8 cellular contexts compared by ENCODE assay signal in genomic region chr12:121992059-121992879, GRCh38. TPM values are rescaled to one million over a fixed set of nuclear protein-coding genes. Genes with fewer than 3 reads are reported as not detected.
DNase-seq lines count a peak whose midpoint lies in the region; ATAC-seq and TF ChIP-seq lines count a peak whose summit lies in the region.

No MANE protein-coding gene starts in this region.

- peaks cover 8% of the 10 kb centered on the region for H3K4me1 Mint-ChIP-seq in Calu3 (ENCODE audit: low read depth, unreplicated experiment)

- peak; percentile 53; the same call in 1 of the 2 replicates for TF ChIP-seq POLR2A in IMR-90 (IDR thresholded peaks at IDR 0.05; ENCODE audit: low read depth, low read length)

- in situ Hi-C loops in IMR-90 (cut with MboI; ENCODE audit: low sequenced_read_pairs): no loop called here

- H2BK120ac ChIP-seq in IMR-90 (ENCODE audit: low read depth, low read length): peak overlapping the region; percentile 94

- peak overlapping the region; percentile 63 for H4K5ac ChIP-seq in IMR-90 (ENCODE audit: low read depth, low read length)

- peak overlapping the region; percentile 85 for H2AK5ac ChIP-seq in IMR-90 (ENCODE audit: low read depth, low read length)

- H3K9me3 Mint-ChIP-seq in Calu3 (ENCODE audit: low read depth, unreplicated experiment): no peaks in the 10 kb centered on the region

- peak overlapping the region; percentile 55 to 84 for H4K8ac ChIP-seq in IMR-90 (ENCODE audit: low read depth in 2 of 2, low read length in 2 of 2)

- BruUV-seq in Calu3 (replicated peaks; lab: Mats Ljungman, UMichigan) (no TSS peak), IMR-90 (replicated peaks; lab: Mats Ljungman, UMichigan) (no TSS peak)

- peaks cover 14% of the 10 kb centered on the region for H3K4me1 ChIP-seq in IMR-90 (ENCODE audit: control insufficient read depth, insufficient read depth, low read length)

- TF ChIP-seq RAD21 in IMR-90 (IDR thresholded peaks at IDR 0.05; ENCODE audit: low read length): peak; percentile 23; the same call in 1 of the 2 replicates

- POLR2A ChIA-PET in IMR-90 (lab: Charles Lee; ENCODE audit: unreplicated experiment): interaction anchor here (0.5 kb wide), 1 partner anchor 11 kb away, joined by 3 read pairs; no protein-coding TSS in a partner anchor

- peak overlapping the region; percentile 93 for H2BK20ac ChIP-seq in IMR-90 (ENCODE audit: low read depth, low read length)

- peak overlapping the region; percentile 88 for H4K91ac ChIP-seq in IMR-90 (ENCODE audit: insufficient read depth, low read depth, low read length)

- CTCF ChIA-PET in Calu3 (lab: Charles Lee) (interaction anchor here (0.5 to 1.2 kb wide), 8 partner anchors 8 to 197 kb away, joined by 3 to 5 read pairs (median 4); partner anchors contain the start of genes BCL7A and PSMD9), IMR-90 (lab: Yijun Ruan, JAX) (interaction anchor here (0.6 to 1.2 kb wide), 2 partner anchors 74 to 97 kb away, joined by 3 read pairs; partner anchors contain the start of gene CFAP251)

- H3K4ac ChIP-seq in IMR-90 (ENCODE audit: low read depth, low read length): peak overlapping the region; percentile 86

- H3K27me3 ChIP-seq in IMR-90 (ENCODE audit: control insufficient read depth, insufficient read depth, low read length): no peaks in the 10 kb centered on the region

- H3K9me3 ChIP-seq in IMR-90 (ENCODE audit: control insufficient read depth, insufficient read depth, low read length): no peaks in the 10 kb centered on the region

- peak overlapping the region; percentile 41; the same call in 1 of the 2 replicates for H3K9ac ChIP-seq in IMR-90 (ENCODE audit: low read depth, low read length)

- no peaks in the 10 kb centered on the region for H3K36me3 ChIP-seq in IMR-90 (ENCODE audit: control insufficient read depth, insufficient read depth, low read length)

- H3K18ac ChIP-seq in IMR-90 (ENCODE audit: low read depth, low read length): peak overlapping the region; percentile 88

- peak overlapping the region; percentile 29 for H3K4me2 ChIP-seq in IMR-90 (ENCODE audit: low read depth, low read length)

- 3% methylated on average over 7 of the region's 21 CpGs; no CpG with 5 or more reads in 1 of the 2 experiments for WGBS in IMR-90 (ENCODE audit: extremely low coverage in 2 of 2, insufficient read length in 1 of 2), 2 experiments

- H3K23ac ChIP-seq in IMR-90 (ENCODE audit: low read depth, low read length): peak overlapping the region; percentile 87

- peak overlapping the region; percentile 88 for H3K27ac ChIP-seq in IMR-90 (ENCODE audit: insufficient read depth, low read length)

- peak overlapping the region; percentile 76 for H3K14ac ChIP-seq in IMR-90 (replicated peaks; ENCODE audit: low read depth, low read length)

- no peak overlapping the region for H3K4me3 ChIP-seq in IMR-90 (ENCODE audit: insufficient read depth, low read depth, low read length)

- H3K36me3 Mint-ChIP-seq in Calu3 (ENCODE audit: insufficient read depth, unreplicated experiment): peaks cover 5% of the 10 kb centered on the region

- H3K27me3 Mint-ChIP-seq in Calu3 (ENCODE audit: unreplicated experiment): no peaks in the 10 kb centered on the region

- H2BK5ac ChIP-seq in IMR-90 (ENCODE audit: low read depth, low read length, poor library complexity, severe bottlenecking): peak overlapping the region; percentile 95

- H4K20me1 ChIP-seq in IMR-90 (ENCODE audit: insufficient read depth, low read length): no peaks in the 10 kb centered on the region

- intact Hi-C loops in Calu3 (cut with micrococcal nuclease; ENCODE audit: unreplicated experiment) (no loop called here), IMR-90 (cut with micrococcal nuclease) (no loop called here)

- peak overlapping the region; percentile 69 for H3K27ac Mint-ChIP-seq in Calu3 (ENCODE audit: unreplicated experiment)

- no peaks in the 10 kb centered on the region for H3K79me1 ChIP-seq in IMR-90 (ENCODE audit: low read depth in 1 of 2, low read length in 2 of 2)

- H3K56ac ChIP-seq in IMR-90 (ENCODE audit: extremely low read depth, insufficient read depth, low read length): peak overlapping the region; percentile 58

- TF ChIP-seq CTCF in Calu3 (IDR thresholded peaks at IDR 0.05; ENCODE audit: unreplicated experiment): no peak
- TF ChIP-seq CTCF in IMR-90 (conservative IDR thresholded peaks at IDR 0.05; ENCODE audit: low read depth, low read length): no peak

- H3K4me3 Mint-ChIP-seq in Calu3 (ENCODE audit: low read depth, unreplicated experiment): no peak overlapping the region

- peak overlapping the region; percentile 79 for H2AFZ ChIP-seq in IMR-90 (replicated peaks; ENCODE audit: low read length, poor library complexity)

- peak overlapping the region; percentile 52; the same call in 2 of the 3 replicates for H2BK15ac ChIP-seq in IMR-90 (ENCODE audit: low read depth, low read length)

- H3K9me1 ChIP-seq in IMR-90 (ENCODE audit: insufficient read depth, low read length): peaks cover 7% of the 10 kb centered on the region

- dilution Hi-C loops in IMR-90 (cut with HindIII; ENCODE audit: low sequenced_read_pairs, unreplicated experiment): no loop called here

- DNase-seq in Calu3 (peak; percentile 47), IMR-90 (peak; percentile 99), fibroblast of peridontal ligament (ENCODE audit: extremely low read depth) (peak; percentile 96), cerebellar cortex (ENCODE audit: low spot score) (no peak), NCI-H1092 (lab: John Stamatoyannopoulos, UW) (no peak)
- DNase-seq in activated CD8-positive, alpha-beta memory T cell treated with anti-CD3 and anti-CD28 coated beads for 24 hours: peak; percentile 82
- peak; percentile 22 to 56 (median 34) for DNase-seq in stimulated activated CD4-positive, alpha-beta T cell treated with anti-CD3 and anti-CD28 coated beads, Interleukin-1b, Interleukin-23, amount 100 ng/mL, for 24 hours (ENCODE audit: low read depth in 4 of 4, low spot score in 1 of 4)

- H2AK9ac ChIP-seq in IMR-90 (replicated peaks; ENCODE audit: low read depth, low read length, poor library complexity): peak overlapping the region; percentile 80

- ATAC-seq in GM21390 (IDR thresholded peaks at IDR 0.05; ENCODE audit: unreplicated experiment): peak; percentile 72
- ATAC-seq in IMR-90 (ENCODE audit: low read depth): peak; percentile 96

TF ChIP-seq in IMR-90, 13 proteins besides CTCF, POLR2A, EP300 and RAD21:
- peak; percentile 83 for TF ChIP-seq FOS (IDR thresholded peaks at IDR 0.05; ENCODE audit: low read depth, low read length)
- peak; percentile 69; the same call in 1 of the 2 replicates for TF ChIP-seq USF2 (IDR thresholded peaks at IDR 0.05; ENCODE audit: low read depth, low read length)
- TF ChIP-seq MXI1 (IDR thresholded peaks at IDR 0.05; ENCODE audit: borderline replicate concordance, low read depth, low read length): peak; percentile 9; the same call in 1 of the 2 replicates
- TF ChIP-seq SMC3 (IDR thresholded peaks at IDR 0.05; ENCODE audit: low read depth, low read length): no peak
- no peak for TF ChIP-seq RCOR1 (IDR thresholded peaks at IDR 0.05; ENCODE audit: insufficient replicate concordance, low read length)
- peak; percentile 77 for TF ChIP-seq BHLHE40 (IDR thresholded peaks at IDR 0.05; ENCODE audit: low read depth, low read length)
- peak; percentile 46; the same call in 1 of the 2 replicates for TF ChIP-seq MAFK (IDR thresholded peaks at IDR 0.05; ENCODE audit: low read depth, low read length)

RNA-seq across cellular contexts. Expression of gene BCL7A, which starts 29.4 kb away (rescaled TPM):
- total RNA-seq in Calu3 (2022): 21.0 and 25.5 TPM in 2 replicates
- 5.6 and 6.1 TPM in 2 replicates for total RNA-seq in IMR-90 (2012; rRNA removed)
- polyA plus RNA-seq in IMR-90 (2012; rRNA removed): 7.9 and 8.6 TPM in 2 replicates
- 6.7 and 7.3 TPM in 2 replicates for polyA plus RNA-seq in IMR-90 (2012; cell fraction: cytosol; rRNA removed)
- 6.3 and 6.4 TPM in 2 replicates for polyA plus RNA-seq in IMR-90 (2012; cell fraction: nucleus; rRNA removed; ENCODE audit: low replicate concordance)

Comparison
In these comparisons a context has a peak if more than half of its experiments do, and no peak if none do; other contexts are left out.
1. DNase-seq: peak in Calu3 (single experiment), IMR-90 (single experiment), activated CD8-positive, alpha-beta memory T cell treated with anti-CD3 and anti-CD28 coated beads for 24 hours (single experiment), fibroblast of peridontal ligament (single experiment) and stimulated activated CD4-positive, alpha-beta T cell treated with anti-CD3 and anti-CD28 coated beads, Interleukin-1b, Interleukin-23, amount 100 ng/mL, for 24 hours (4 of 4); none in cerebellar cortex (single experiment) and NCI-H1092 (single experiment).